Comparison of ENCODE assay signal across 17 cellular contexts in genomic region chr12:71610036-71610795, GRCh38. TPM values are rescaled to one million over a fixed set of nuclear protein-coding genes. Genes with fewer than 3 reads are reported as not detected.
DNase-seq lines count a peak whose midpoint lies in the region; ATAC-seq and TF ChIP-seq lines count a peak whose summit lies in the region.
"Had no signal": no experiment of that assay in that cellular context is flagged by ENCODE, and none has a peak within 500 bp of the region (broad histone marks: within the 10 kb centered on the region; RNA-seq: fewer than 3 reads in every experiment).

No MANE protein-coding gene starts in this region.

- DNase-seq in activated CD4-positive, alpha-beta T cell treated with anti-CD3 and anti-CD28 coated beads for 36 hours, result no peak
- no peak for DNase-seq in activated CD4-positive, alpha-beta T cell treated with anti-CD3 and anti-CD28 coated beads, Interleukin-2, amount 50 U/mL, for 4 hours
- peak; percentile 72 for DNase-seq in KBM-7
- no peak for DNase-seq in activated T-helper 1 cell treated with anti-CD3 and anti-CD28 coated beads, Interleukin-12 subunit alpha, Interleukin-12 subunit beta, Interleukin-2, Interleukin-4 antibody, amounts not matched to agents 30 ng/mL and 10 ng/mL and 1 ng/mL, durations not matched to agents 14 hours and 24 hours and 36 hours (ENCODE audit: low spot score)
- no peak for DNase-seq in nephron progenitor cell
- no peak for DNase-seq in NCI-H774 (lab: John Stamatoyannopoulos, UW)
- DNase-seq: 8988T; activated CD8-positive, alpha-beta memory T cell treated with anti-CD3 and anti-CD28 coated beads, Interleukin-2, amount 50 U/mL, for 48 hours; hippocampal formation; NCI-H2107; right lobe of liver; stimulated activated CD4-positive, alpha-beta T cell treated with anti-CD3 and anti-CD28 coated beads, Interleukin-4, amount 100 ng/mL, for 1 hour; upper lobe of right lung had no signal

- POLR2A ChIA-PET in activated CD4-positive, alpha-beta T cell treated with anti-CD3 and anti-CD28 coated beads for 36 hours (lab: Charles Lee), result no interaction called here

- CTCF ChIA-PET in activated CD4-positive, alpha-beta T cell treated with anti-CD3 and anti-CD28 coated beads for 36 hours (lab: Charles Lee), result interaction anchor here (0.6 to 1.1 kb wide), 3 partner anchors 26 to 208 kb away, joined by 3 read pairs; no protein-coding TSS in a partner anchor

- peaks cover 22% of the 10 kb centered on the region for H3K4me1 Mint-ChIP-seq in activated CD4-positive, alpha-beta T cell treated with anti-CD3 and anti-CD28 coated beads for 36 hours
- peaks cover 7% of the 10 kb centered on the region for H3K4me1 Mint-ChIP-seq in activated T-helper 1 cell treated with anti-CD3 and anti-CD28 coated beads, Interleukin-12 subunit alpha, Interleukin-12 subunit beta, Interleukin-2, Interleukin-4 antibody, amounts not matched to agents 30 ng/mL and 10 ng/mL and 1 ng/mL, durations not matched to agents 14 hours and 24 hours and 36 hours (ENCODE audit: low read depth)
- H3K4me1 Mint-ChIP-seq in nephron progenitor cell, result no peaks in the 10 kb centered on the region

- ATAC-seq in activated CD4-positive, alpha-beta T cell treated with anti-CD3 and anti-CD28 coated beads for 36 hours, result peak; percentile 30
- ATAC-seq in HG02642 (IDR thresholded peaks at IDR 0.05; ENCODE audit: poor library complexity, unreplicated experiment) (no peak), HG02623 (IDR thresholded peaks at IDR 0.05; ENCODE audit: unreplicated experiment) (no peak)
- ATAC-seq: left lobe of liver, upper lobe of right lung had no signal

- no peaks in the 10 kb centered on the region for H3K9me3 Mint-ChIP-seq in activated CD4-positive, alpha-beta T cell treated with anti-CD3 and anti-CD28 coated beads for 36 hours (ENCODE audit: low read depth)
- no peaks in the 10 kb centered on the region for H3K9me3 Mint-ChIP-seq in activated T-helper 1 cell treated with anti-CD3 and anti-CD28 coated beads, Interleukin-12 subunit alpha, Interleukin-12 subunit beta, Interleukin-2, Interleukin-4 antibody, amounts not matched to agents 30 ng/mL and 10 ng/mL and 1 ng/mL, durations not matched to agents 14 hours and 24 hours and 36 hours
- H3K9me3 Mint-ChIP-seq in nephron progenitor cell, result no peaks in the 10 kb centered on the region
- H3K9me3 Mint-ChIP-seq: neural progenitor cell had no signal

- H3K27ac Mint-ChIP-seq in activated CD4-positive, alpha-beta T cell treated with anti-CD3 and anti-CD28 coated beads for 36 hours, result peak overlapping the region; percentile 85
- H3K27ac Mint-ChIP-seq in activated T-helper 1 cell treated with anti-CD3 and anti-CD28 coated beads, Interleukin-12 subunit alpha, Interleukin-12 subunit beta, Interleukin-2, Interleukin-4 antibody, amounts not matched to agents 30 ng/mL and 10 ng/mL and 1 ng/mL, durations not matched to agents 14 hours and 24 hours and 36 hours, result peak overlapping the region; percentile 23
- H3K27ac Mint-ChIP-seq in nephron progenitor cell, result peak overlapping the region; percentile 48
- H3K27ac Mint-ChIP-seq: neural progenitor cell had no signal

- intact Hi-C loops in activated CD4-positive, alpha-beta T cell treated with anti-CD3 and anti-CD28 coated beads for 36 hours (cut with DNase I, micrococcal nuclease), result no loop called here
- intact Hi-C loops in activated T-helper 1 cell treated with anti-CD3 and anti-CD28 coated beads, Interleukin-12 subunit alpha, Interleukin-12 subunit beta, Interleukin-2, Interleukin-4 antibody, amounts not matched to agents 30 ng/mL and 10 ng/mL and 1 ng/mL, durations not matched to agents 14 hours and 24 hours and 36 hours (cut with micrococcal nuclease), result no loop called here

- H3K27me3 Mint-ChIP-seq in activated CD4-positive, alpha-beta T cell treated with anti-CD3 and anti-CD28 coated beads for 36 hours, result no peaks in the 10 kb centered on the region
- H3K27me3 Mint-ChIP-seq in activated T-helper 1 cell treated with anti-CD3 and anti-CD28 coated beads, Interleukin-12 subunit alpha, Interleukin-12 subunit beta, Interleukin-2, Interleukin-4 antibody, amounts not matched to agents 30 ng/mL and 10 ng/mL and 1 ng/mL, durations not matched to agents 14 hours and 24 hours and 36 hours (ENCODE audit: insufficient read depth), result no peaks in the 10 kb centered on the region
- no peaks in the 10 kb centered on the region for H3K27me3 Mint-ChIP-seq in nephron progenitor cell (ENCODE audit: low read depth, poor library complexity)

- in situ Hi-C loops in KBM-7 (cut with MboI; ENCODE audit: low pct_unique_long_range_greater_than_20kb, low sequenced_read_pairs), result no loop called here

- H3K36me3 Mint-ChIP-seq in activated CD4-positive, alpha-beta T cell treated with anti-CD3 and anti-CD28 coated beads for 36 hours (ENCODE audit: low read depth), result peaks cover 69% of the 10 kb centered on the region
- peaks cover 64% of the 10 kb centered on the region for H3K36me3 Mint-ChIP-seq in activated T-helper 1 cell treated with anti-CD3 and anti-CD28 coated beads, Interleukin-12 subunit alpha, Interleukin-12 subunit beta, Interleukin-2, Interleukin-4 antibody, amounts not matched to agents 30 ng/mL and 10 ng/mL and 1 ng/mL, durations not matched to agents 14 hours and 24 hours and 36 hours (ENCODE audit: low read depth)
- H3K36me3 Mint-ChIP-seq in nephron progenitor cell (ENCODE audit: low read depth), result peaks cover 81% of the 10 kb centered on the region

- TF ChIP-seq CTCF in nephron progenitor cell (IDR thresholded peaks at IDR 0.05), result no peak

- H3K4me3 Mint-ChIP-seq in activated CD4-positive, alpha-beta T cell treated with anti-CD3 and anti-CD28 coated beads for 36 hours, result no peak overlapping the region
- no peak overlapping the region for H3K4me3 Mint-ChIP-seq in activated T-helper 1 cell treated with anti-CD3 and anti-CD28 coated beads, Interleukin-12 subunit alpha, Interleukin-12 subunit beta, Interleukin-2, Interleukin-4 antibody, amounts not matched to agents 30 ng/mL and 10 ng/mL and 1 ng/mL, durations not matched to agents 14 hours and 24 hours and 36 hours
- H3K4me3 Mint-ChIP-seq in nephron progenitor cell, result no peak overlapping the region
- H3K4me3 Mint-ChIP-seq: neural progenitor cell had no signal

RNA-seq across cellular contexts. Expression of gene ZFC3H1, which starts 53.4 kb away (rescaled TPM):
- 10 to 100 TPM; 57.1 to 71.5 TPM for total RNA-seq in activated CD4-positive, alpha-beta T cell treated with anti-CD3 and anti-CD28 coated beads for 36 hours
- 57.7 and 58.6 TPM in 2 replicates for total RNA-seq in activated T-helper 1 cell treated with anti-CD3 and anti-CD28 coated beads, Interleukin-12 subunit alpha, Interleukin-12 subunit beta, Interleukin-2, Interleukin-4 antibody, amounts not matched to agents 30 ng/mL and 10 ng/mL and 1 ng/mL, durations not matched to agents 14 hours and 24 hours and 36 hours

RNA-seq across cellular contexts. Expression of gene THAP2, which starts 53.9 kb away (rescaled TPM):
- 10 to 100 TPM in 1 of 2 experiments, 1 to 10 TPM in 1; 8.7 to 11.8 TPM for total RNA-seq in activated CD4-positive, alpha-beta T cell treated with anti-CD3 and anti-CD28 coated beads for 36 hours
- 5.7 and 5.9 TPM in 2 replicates for total RNA-seq in activated T-helper 1 cell treated with anti-CD3 and anti-CD28 coated beads, Interleukin-12 subunit alpha, Interleukin-12 subunit beta, Interleukin-2, Interleukin-4 antibody, amounts not matched to agents 30 ng/mL and 10 ng/mL and 1 ng/mL, durations not matched to agents 14 hours and 24 hours and 36 hours

Comparison
In these comparisons a context has a peak if more than half of its experiments do, and no peak if none do; other contexts are left out.
1. H3K27ac Mint-ChIP-seq: peak in every context shown above with its lines; median percentile 85 in activated CD4-positive, alpha-beta T cell treated with anti-CD3 and anti-CD28 coated beads for 36 hours; 48 in nephron progenitor cell; 23 in activated T-helper 1 cell treated with anti-CD3 and anti-CD28 coated beads, Interleukin-12 subunit alpha, Interleukin-12 subunit beta, Interleukin-2, Interleukin-4 antibody, amounts not matched to agents 30 ng/mL and 10 ng/mL and 1 ng/mL, durations not matched to agents 14 hours and 24 hours and 36 hours.